Comparison of ENCODE assay signal across 18 cellular contexts in the genomic region with DNA sequence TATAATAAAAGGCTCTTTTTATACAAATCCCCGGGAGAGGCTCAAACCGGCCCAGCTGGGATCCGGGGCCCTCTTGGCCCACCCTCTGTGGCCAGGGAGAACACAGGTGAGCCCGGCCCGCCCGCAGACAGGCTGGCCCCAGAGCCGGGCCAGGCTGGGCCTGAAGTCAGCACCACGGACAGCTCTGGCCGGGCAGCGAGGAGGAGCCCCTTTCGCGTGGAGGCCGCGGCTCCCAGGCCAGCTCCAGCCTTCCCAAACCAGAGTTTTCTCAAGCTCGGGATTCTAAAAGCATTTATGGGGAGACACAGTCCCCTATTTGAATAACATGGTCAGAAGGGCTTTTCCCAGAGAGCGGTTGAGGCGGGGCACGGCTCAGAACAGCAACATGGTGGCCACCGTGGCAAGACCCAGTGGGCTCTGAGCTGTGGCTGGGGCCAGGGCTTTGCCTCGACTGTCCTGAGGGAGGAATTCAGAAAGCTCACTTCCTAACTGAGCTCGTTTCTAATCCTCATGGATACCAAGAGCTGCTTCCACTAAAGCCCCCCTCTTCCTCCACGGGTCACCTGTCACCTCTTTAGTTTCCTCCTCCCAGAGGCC.
DNase-seq lines count a peak whose midpoint lies in the region; ATAC-seq, FAIRE-seq and TF ChIP-seq lines count a peak whose summit lies in the region.
"Had no signal": no experiment of that assay in that cellular context is flagged by ENCODE, and none has a peak within 500 bp of the region (broad histone marks: within the 10 kb centered on the region; RNA-seq: fewer than 3 reads in every experiment).

No MANE protein-coding gene starts in this region.

- intact Hi-C loops in ascending aorta (cut with DNase I): no loop called here

- no peak overlapping the region for H2BK5ac ChIP-seq in H1 (ENCODE audit: low read depth, low read length)

- no peak for FAIRE-seq in H1 (lab: Jason Lieb, UNC)
- FAIRE-seq: H54 had no signal

- H3F3A ChIP-seq in neural cell (ENCODE audit: insufficient read depth, low read length, poor library complexity, severe bottlenecking): no peaks in the 10 kb centered on the region

- ATAC-seq in stimulated activated memory B cell treated with anti-CD40 and anti-IgM and Interleukin-4, amounts not matched to agents 10 μg/mL and 1 μg/mL and 100 μg/mL, for 72 hours: no peak
- no peak for ATAC-seq in HG03045 (IDR thresholded peaks at IDR 0.05; ENCODE audit: unreplicated experiment)
- ATAC-seq: effector memory CD8-positive, alpha-beta T cell; stimulated activated naive CD8-positive, alpha-beta T cell treated with anti-CD3 and anti-CD28 coated beads, Interleukin-15, amount 100 ng/mL, for 72 hours had no signal

- DNase-seq in ELF-1 (ENCODE audit: low read depth, low spot score): peak; percentile 57
- peak in 1 of 2 experiments; percentile 84 for DNase-seq in H1 (ENCODE audit: low read depth in 1 of 2, low spot score in 2 of 2)
- DNase-seq in ascending aorta (ENCODE audit: low spot score in 2 of 2): no peak
- no peak for DNase-seq in NOMO-1 treated with dmso at 0.1 percent for 144 hours (lab: John Stamatoyannopoulos, UW; ENCODE audit: unreplicated experiment)
- DNase-seq: effector memory CD8-positive, alpha-beta T cell; KBM-7; NCI-H1436 treated with DMSO at 0.1 percent for 48 hours; NCI-H510A; occipital lobe; stimulated activated naive CD8-positive, alpha-beta T cell treated with anti-CD3 and anti-CD28 coated beads, Interleukin-15, amount 100 ng/mL, for 72 hours had no signal

- H3K79me1 ChIP-seq in H1 (ENCODE audit: low read depth, low read length): no peaks in the 10 kb centered on the region

- H3K9ac ChIP-seq in H1 (replicated peaks in 1 of 4; ENCODE audit: extremely low read depth in 1 of 4, low read depth in 3 of 4, low read length in 3 of 4): no peak overlapping the region
- no peak overlapping the region for H3K9ac ChIP-seq in neural cell (ENCODE audit: low read length)

- no peak overlapping the region for H2BK15ac ChIP-seq in H1 (ENCODE audit: low read length)

- H3K4ac ChIP-seq in H1 (replicated peaks; ENCODE audit: insufficient read length, low read depth, low read length): no peak overlapping the region

- H3K23ac ChIP-seq in H1 (ENCODE audit: insufficient read length): no peak overlapping the region

- no peak overlapping the region for H3K4me3 Mint-ChIP-seq in stimulated activated memory B cell treated with anti-CD40 and anti-IgM and Interleukin-4, amounts not matched to agents 10 μg/mL and 1 μg/mL and 100 μg/mL, for 72 hours
- H3K4me3 Mint-ChIP-seq: activated naive CD4-positive, alpha-beta T cell treated with anti-CD3 and anti-CD28 coated beads, Interleukin-2, amount 50 U/mL, for 24 hours; effector memory CD8-positive, alpha-beta T cell; stimulated activated naive CD8-positive, alpha-beta T cell treated with anti-CD3 and anti-CD28 coated beads, Interleukin-15, amount 100 ng/mL, for 72 hours had no signal

- H2AFZ ChIP-seq in H1 (ENCODE audit: low read length) (no peak overlapping the region), neural cell (ENCODE audit: low read depth, low read length) (no peak overlapping the region)

- H2BK120ac ChIP-seq in H1 (replicated peaks; ENCODE audit: low read depth, low read length): no peak overlapping the region

- H2BK20ac ChIP-seq in H1 (ENCODE audit: low read length): no peak overlapping the region

- H3K18ac ChIP-seq in H1 (ENCODE audit: extremely low read depth, low read length): no peak overlapping the region

- TF ChIP-seq EP300 in Ishikawa (IDR thresholded peaks at IDR 0.05; ENCODE audit: borderline replicate concordance) (no peak), H1 (IDR thresholded peaks at IDR 0.05; ENCODE audit: borderline replicate concordance in 1 of 2, low read depth in 2 of 2, low read length in 2 of 2) (no peak), neural cell (conservative IDR thresholded peaks at IDR 0.05; ENCODE audit: poor library complexity, severe bottlenecking) (no peak)

- H3K79me2 ChIP-seq in H1 (ENCODE audit: control insufficient read depth in 1 of 2, insufficient read depth in 2 of 2, low read length in 2 of 2) (no peaks in the 10 kb centered on the region), neural cell (replicated peaks; ENCODE audit: insufficient read depth, low read length) (no peaks in the 10 kb centered on the region)

- TF ChIP-seq CTCF in H1 (IDR thresholded peaks at IDR 0.05; ENCODE audit: control extremely low read depth in 1 of 3, insufficient read depth in 1 of 3, low read depth in 1 of 3, low read length in 3 of 3) (no peak), neural cell (IDR thresholded peaks at IDR 0.05; ENCODE audit: poor library complexity, severe bottlenecking) (no peak), ascending aorta (IDR thresholded peaks at IDR 0.05) (no peak)

- H3K27me3 Mint-ChIP-seq in stimulated activated memory B cell treated with anti-CD40 and anti-IgM and Interleukin-4, amounts not matched to agents 10 μg/mL and 1 μg/mL and 100 μg/mL, for 72 hours: peaks cover 60% of the 10 kb centered on the region

- H4K91ac ChIP-seq in H1 (replicated peaks; ENCODE audit: insufficient read length, low read length): no peak overlapping the region

- H3K36me3 Mint-ChIP-seq in stimulated activated memory B cell treated with anti-CD40 and anti-IgM and Interleukin-4, amounts not matched to agents 10 μg/mL and 1 μg/mL and 100 μg/mL, for 72 hours: no peaks in the 10 kb centered on the region

- no peak for TF ChIP-seq POLR2A in H1 (IDR thresholded peaks at IDR 0.05; ENCODE audit: control extremely low read depth in 1 of 2, low read depth in 2 of 2, low read length in 2 of 2)

- H2BK12ac ChIP-seq in H1 (ENCODE audit: low read depth, low read length): no peak overlapping the region

- H3K9me3 ChIP-seq in H1 (ENCODE audit: insufficient read depth in 2 of 2, low read depth in 1 of 2, low read length in 1 of 2) (no peaks in the 10 kb centered on the region), neural cell (ENCODE audit: low read length) (peaks cover 11% of the 10 kb centered on the region), ascending aorta (peaks cover 0 to 5% of the 10 kb centered on the region in 2 donors)
- H3K9me3 ChIP-seq: vagina had no signal

- no peak overlapping the region for H3K4me3 ChIP-seq in H1 (ENCODE audit: extremely low read depth in 1 of 4, insufficient read depth in 2 of 4, low read depth in 3 of 4, low read length in 4 of 4)
- no peak overlapping the region for H3K4me3 ChIP-seq in neural cell (ENCODE audit: low read length)
- no peak overlapping the region for H3K4me3 ChIP-seq in ascending aorta
- H3K4me3 ChIP-seq: smooth muscle cell, vagina had no signal

- H4K8ac ChIP-seq in H1 (ENCODE audit: extremely low read depth, insufficient read depth, low read length): no peak overlapping the region

- POLR2A ChIA-PET in H1 (lab: Charles Lee; ENCODE audit: partially characterized antibody): no interaction called here

- no peak overlapping the region for H3K27ac Mint-ChIP-seq in stimulated activated memory B cell treated with anti-CD40 and anti-IgM and Interleukin-4, amounts not matched to agents 10 μg/mL and 1 μg/mL and 100 μg/mL, for 72 hours
- H3K27ac Mint-ChIP-seq: effector memory CD8-positive, alpha-beta T cell; stimulated activated naive CD8-positive, alpha-beta T cell treated with anti-CD3 and anti-CD28 coated beads, Interleukin-15, amount 100 ng/mL, for 72 hours had no signal

- H3K27me3 ChIP-seq in H1 (replicated peaks in 1 of 4; ENCODE audit: control insufficient read depth in 3 of 4, extremely low read depth in 1 of 4, insufficient read depth in 3 of 4, low read length in 3 of 4) (no peaks in the 10 kb centered on the region; a peak in 2 of 7 replicates), neural cell (ENCODE audit: insufficient read depth, low read depth, low read length) (no peaks in the 10 kb centered on the region), ascending aorta (no peaks in the 10 kb centered on the region)
- H3K27me3 ChIP-seq: vagina had no signal

- no peak overlapping the region for H3K56ac ChIP-seq in H1 (replicated peaks; ENCODE audit: insufficient read length, low read depth, low read length)

- WGBS in H1 (ENCODE audit: extremely low coverage in 1 of 2, insufficient coverage in 1 of 2, insufficient read length in 1 of 2, insufficient replicate concordance in 2 of 2, low coverage in 1 of 2, low lambda C conversion rate in 2 of 2, missing lambda C conversion rate in 1 of 2), 2 experiments: 60% methylated on average over 22 of the region's 22 CpGs; no CpG with 5 or more reads in 1 of the 2 experiments

- H3K4me1 Mint-ChIP-seq in stimulated activated memory B cell treated with anti-CD40 and anti-IgM and Interleukin-4, amounts not matched to agents 10 μg/mL and 1 μg/mL and 100 μg/mL, for 72 hours: no peaks in the 10 kb centered on the region
- H3K4me1 Mint-ChIP-seq: activated naive CD4-positive, alpha-beta T cell treated with anti-CD3 and anti-CD28 coated beads, Interleukin-2, amount 50 U/mL, for 24 hours; stimulated activated naive CD8-positive, alpha-beta T cell treated with anti-CD3 and anti-CD28 coated beads, Interleukin-15, amount 100 ng/mL, for 72 hours had no signal

- peaks cover 0 to 5% (median 0%) of the 10 kb centered on the region in 4 experiments; a peak in 2 of 7 replicates for H3K4me1 ChIP-seq in H1 (replicated peaks in 1 of 4; ENCODE audit: control insufficient read depth in 3 of 4, insufficient read depth in 4 of 4, low read length in 3 of 4)
- no peaks in the 10 kb centered on the region for H3K4me1 ChIP-seq in ascending aorta
- H3K4me1 ChIP-seq: vagina had no signal

- H2AK5ac ChIP-seq in H1 (ENCODE audit: low read depth, low read length): no peak overlapping the region

- H4K20me1 ChIP-seq in H1 (replicated peaks in 1 of 2; ENCODE audit: control insufficient read depth in 1 of 2, insufficient read depth in 2 of 2, low read length in 2 of 2): peaks cover 0 to 8% of the 10 kb centered on the region in 2 experiments
- no peaks in the 10 kb centered on the region for H4K20me1 ChIP-seq in neural cell (ENCODE audit: insufficient read depth)

- no peak overlapping the region for H4K5ac ChIP-seq in H1 (ENCODE audit: insufficient read length, low read depth, low read length)

- no peaks in the 10 kb centered on the region for H3K23me2 ChIP-seq in H1 (ENCODE audit: low read depth, low read length)

- H3K9me2 ChIP-seq in neural cell (ENCODE audit: insufficient read depth, low read length): no peaks in the 10 kb centered on the region

- H3K14ac ChIP-seq in H1 (ENCODE audit: insufficient read length): no peak overlapping the region

- TF ChIP-seq RAD21 in Ishikawa (IDR thresholded peaks at IDR 0.05; ENCODE audit: low read depth): no peak
- TF ChIP-seq RAD21 in H1 (IDR thresholded peaks at IDR 0.05 in 1 of 2, conservative IDR thresholded peaks at IDR 0.05 in 1 of 2; ENCODE audit: low read depth in 2 of 2, low read length in 2 of 2): 0 out of 4 replicates have a peak, but pooled peaks of 1 of the 2 experiments have one; percentile 19
- no peak for TF ChIP-seq RAD21 in neural cell (conservative IDR thresholded peaks at IDR 0.05)

- peaks cover 7% of the 10 kb centered on the region for H3K9me3 Mint-ChIP-seq in stimulated activated memory B cell treated with anti-CD40 and anti-IgM and Interleukin-4, amounts not matched to agents 10 μg/mL and 1 μg/mL and 100 μg/mL, for 72 hours
- H3K9me3 Mint-ChIP-seq: activated naive CD4-positive, alpha-beta T cell treated with anti-CD3 and anti-CD28 coated beads, Interleukin-2, amount 50 U/mL, for 24 hours; effector memory CD8-positive, alpha-beta T cell had no signal

- CTCF ChIA-PET in H1 (lab: Charles Lee; ENCODE audit: partially characterized antibody): interaction anchor here (0.8 to 2.2 kb wide), 7 partner anchors 11 to 407 kb away, joined by 3 to 14 read pairs (median 3); no protein-coding TSS in a partner anchor

- no peak overlapping the region for H3K27ac ChIP-seq in H1 (ENCODE audit: low read depth, low read length)
- H3K27ac ChIP-seq in neural cell (ENCODE audit: low read length): no peak overlapping the region
- H3K27ac ChIP-seq in ascending aorta: no peak overlapping the region
- H3K27ac ChIP-seq: vagina had no signal

- H3K36me3 ChIP-seq in H1 (ENCODE audit: control insufficient read depth in 2 of 4, insufficient read depth in 4 of 4, low read length in 3 of 4): no peaks in the 10 kb centered on the region
- no peaks in the 10 kb centered on the region for H3K36me3 ChIP-seq in neural cell (ENCODE audit: insufficient read depth, low read length)
- no peaks in the 10 kb centered on the region for H3K36me3 ChIP-seq in ascending aorta
- H3K36me3 ChIP-seq: vagina had no signal

- no peak overlapping the region for H3K4me2 ChIP-seq in H1 (ENCODE audit: insufficient read depth in 1 of 2, low read depth in 2 of 2, low read length in 2 of 2)
- no peak overlapping the region for H3K4me2 ChIP-seq in neural cell (ENCODE audit: low read length)
- H3K4me2 ChIP-seq: smooth muscle cell had no signal
